In the genomic region with DNA sequence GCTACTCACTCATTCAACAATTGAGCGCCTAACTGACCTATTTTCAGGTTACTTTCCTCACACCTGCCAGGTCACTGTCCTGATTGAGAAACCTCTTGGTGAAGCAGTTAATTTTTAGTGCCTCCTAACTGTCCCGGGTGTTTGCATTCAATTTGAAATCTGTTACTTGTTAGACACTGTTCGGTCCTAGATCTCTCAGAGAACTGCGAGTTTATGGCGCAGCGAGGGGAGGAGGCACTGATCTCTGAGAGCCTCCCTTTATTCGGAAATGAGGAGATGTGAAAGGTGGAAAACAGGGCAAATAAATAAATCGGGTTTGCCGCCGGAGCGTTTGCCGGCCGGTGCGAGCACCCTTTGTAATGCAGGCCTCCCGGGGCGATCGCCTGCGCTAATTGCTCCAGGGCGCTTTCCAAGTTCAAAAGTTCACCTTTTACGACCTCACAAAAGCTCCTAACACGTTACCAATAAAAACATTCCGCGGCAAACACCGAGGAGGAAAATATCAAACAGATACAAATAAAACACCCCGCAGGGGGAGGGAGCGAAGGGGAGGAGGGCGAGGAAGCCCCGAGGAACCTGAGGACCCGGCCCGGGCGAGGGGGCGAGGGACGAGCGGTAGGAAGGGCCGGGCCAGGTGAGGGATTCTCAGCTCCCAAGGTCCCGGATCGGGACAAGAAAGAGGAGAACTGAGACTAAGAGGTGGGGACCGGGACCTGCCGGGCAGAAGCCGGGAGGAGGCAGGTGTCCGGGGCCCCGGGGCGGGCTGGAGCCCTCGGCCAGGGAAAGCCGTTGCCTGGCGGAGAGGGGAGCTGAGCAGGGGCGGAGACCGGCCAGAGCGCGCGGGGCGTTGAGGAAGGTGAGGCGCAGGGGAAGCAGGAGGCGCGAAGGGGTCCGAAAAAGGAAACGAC, we compare ENCODE assay signal across 1 cellular context.
TF ChIP-seq lines count a peak whose summit lies in the region.

No MANE protein-coding gene starts in this region.

TF ChIP-seq in GM23338, 12 proteins besides CTCF, POLR2A, EP300 and RAD21 (continued from another document):
- TF ChIP-seq, protein P1, sequence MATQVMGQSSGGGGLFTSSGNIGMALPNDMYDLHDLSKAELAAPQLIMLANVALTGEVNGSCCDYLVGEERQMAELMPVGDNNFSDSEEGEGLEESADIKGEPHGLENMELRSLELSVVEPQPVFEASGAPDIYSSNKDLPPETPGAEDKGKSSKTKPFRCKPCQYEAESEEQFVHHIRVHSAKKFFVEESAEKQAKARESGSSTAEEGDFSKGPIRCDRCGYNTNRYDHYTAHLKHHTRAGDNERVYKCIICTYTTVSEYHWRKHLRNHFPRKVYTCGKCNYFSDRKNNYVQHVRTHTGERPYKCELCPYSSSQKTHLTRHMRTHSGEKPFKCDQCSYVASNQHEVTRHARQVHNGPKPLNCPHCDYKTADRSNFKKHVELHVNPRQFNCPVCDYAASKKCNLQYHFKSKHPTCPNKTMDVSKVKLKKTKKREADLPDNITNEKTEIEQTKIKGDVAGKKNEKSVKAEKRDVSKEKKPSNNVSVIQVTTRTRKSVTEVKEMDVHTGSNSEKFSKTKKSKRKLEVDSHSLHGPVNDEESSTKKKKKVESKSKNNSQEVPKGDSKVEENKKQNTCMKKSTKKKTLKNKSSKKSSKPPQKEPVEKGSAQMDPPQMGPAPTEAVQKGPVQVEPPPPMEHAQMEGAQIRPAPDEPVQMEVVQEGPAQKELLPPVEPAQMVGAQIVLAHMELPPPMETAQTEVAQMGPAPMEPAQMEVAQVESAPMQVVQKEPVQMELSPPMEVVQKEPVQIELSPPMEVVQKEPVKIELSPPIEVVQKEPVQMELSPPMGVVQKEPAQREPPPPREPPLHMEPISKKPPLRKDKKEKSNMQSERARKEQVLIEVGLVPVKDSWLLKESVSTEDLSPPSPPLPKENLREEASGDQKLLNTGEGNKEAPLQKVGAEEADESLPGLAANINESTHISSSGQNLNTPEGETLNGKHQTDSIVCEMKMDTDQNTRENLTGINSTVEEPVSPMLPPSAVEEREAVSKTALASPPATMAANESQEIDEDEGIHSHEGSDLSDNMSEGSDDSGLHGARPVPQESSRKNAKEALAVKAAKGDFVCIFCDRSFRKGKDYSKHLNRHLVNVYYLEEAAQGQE (IDR thresholded peaks at IDR 0.05; ENCODE audit: unreplicated experiment), result no peak
- TF ChIP-seq POLR2AphosphoS5 (IDR thresholded peaks at IDR 0.05; ENCODE audit: low read depth), result peak; percentile 45; the same call in 1 of the 2 replicates
